Comparison of ENCODE assay signal across 11 cellular contexts in genomic region chr12:1544991-1545700, GRCh38. TPM values are rescaled to one million over a fixed set of nuclear protein-coding genes. Genes with fewer than 3 reads are reported as not detected.
DNase-seq lines count a peak whose midpoint lies in the region; ATAC-seq and TF ChIP-seq lines count a peak whose summit lies in the region.
"Had no signal": no experiment of that assay in that cellular context is flagged by ENCODE, and none has a peak within 500 bp of the region (broad histone marks: within the 10 kb centered on the region; RNA-seq: fewer than 3 reads in every experiment).

No MANE protein-coding gene starts in this region.

- H3K36me3 Mint-ChIP-seq in chondrocyte (ENCODE audit: low read depth) (peaks cover 1% of the 10 kb centered on the region), endothelial cell (ENCODE audit: low read depth, unreplicated experiment) (peaks cover 9% of the 10 kb centered on the region)
- peaks cover 2% of the 10 kb centered on the region for H3K36me3 Mint-ChIP-seq in activated CD8-positive, alpha-beta memory T cell treated with anti-CD3 and anti-CD28 coated beads, Interleukin-2, amount 10 ng/mL, durations not matched to agents 7 days and 5 days

- intact Hi-C loops in head of caudate nucleus (cut with DNase I): no loop called here

- peaks cover 34% of the 10 kb centered on the region for H3K4me1 Mint-ChIP-seq in chondrocyte (ENCODE audit: low read depth)
- H3K4me1 Mint-ChIP-seq in activated CD8-positive, alpha-beta memory T cell treated with anti-CD3 and anti-CD28 coated beads, Interleukin-2, amount 10 ng/mL, durations not matched to agents 7 days and 5 days: no peaks in the 10 kb centered on the region
- H3K4me1 Mint-ChIP-seq in endothelial cell (ENCODE audit: unreplicated experiment): no peaks in the 10 kb centered on the region

- peak; percentile 51 for DNase-seq in GM03348 (ENCODE audit: low spot score)
- peak; percentile 25 for DNase-seq in NCI-H1694 (lab: John Stamatoyannopoulos, UW)
- DNase-seq in chondrocyte (ENCODE audit: low spot score): no peak
- DNase-seq in myocyte (ENCODE audit: low read depth): peak; percentile 17
- DNase-seq in activated CD8-positive, alpha-beta memory T cell treated with anti-CD3 and anti-CD28 coated beads, Interleukin-2, amount 10 ng/mL, durations not matched to agents 7 days and 5 days: no peak
- DNase-seq in endothelial cell (ENCODE audit: low spot score): no peak
- DNase-seq in stimulated activated CD4-positive, alpha-beta T cell treated with anti-CD3 and anti-CD28 coated beads, Interleukin-12 subunit alpha, Interleukin-12 subunit beta, amount 100 ng/mL, for 4 hours: no peak
- no peak for DNase-seq in head of caudate nucleus
- DNase-seq: activated T-cell treated with anti-CD3 and anti-CD28 coated beads, Interleukin-2, amount 50 U/mL, for 1 hour; erythroblast had no signal

- TF ChIP-seq CTCF in chondrocyte (IDR thresholded peaks at IDR 0.05): peak; percentile 70
- TF ChIP-seq CTCF in endothelial cell (IDR thresholded peaks at IDR 0.05; ENCODE audit: unreplicated experiment): no peak

- H3K9me3 Mint-ChIP-seq in chondrocyte (ENCODE audit: low read depth) (peaks cover 3% of the 10 kb centered on the region), endothelial cell (ENCODE audit: unreplicated experiment) (no peaks in the 10 kb centered on the region)
- H3K9me3 Mint-ChIP-seq in activated CD8-positive, alpha-beta memory T cell treated with anti-CD3 and anti-CD28 coated beads, Interleukin-2, amount 10 ng/mL, durations not matched to agents 7 days and 5 days (ENCODE audit: low read depth): no peaks in the 10 kb centered on the region

- CTCF ChIA-PET in activated CD8-positive, alpha-beta memory T cell treated with anti-CD3 and anti-CD28 coated beads, Interleukin-2, amount 10 ng/mL, durations not matched to agents 7 days and 5 days (lab: Charles Lee): interaction anchor here (0.7 to 1.9 kb wide), 5 partner anchors 24 to 427 kb away, joined by 3 to 6 read pairs (median 3); no protein-coding TSS in a partner anchor

- H3K4me3 Mint-ChIP-seq in chondrocyte (ENCODE audit: unreplicated experiment) (no peak overlapping the region), endothelial cell (ENCODE audit: unreplicated experiment) (no peak overlapping the region)
- no peak overlapping the region for H3K4me3 Mint-ChIP-seq in activated CD8-positive, alpha-beta memory T cell treated with anti-CD3 and anti-CD28 coated beads, Interleukin-2, amount 10 ng/mL, durations not matched to agents 7 days and 5 days

- no peak for ATAC-seq in activated CD8-positive, alpha-beta memory T cell treated with anti-CD3 and anti-CD28 coated beads, Interleukin-2, amount 10 ng/mL, durations not matched to agents 7 days and 5 days
- ATAC-seq: Panc1 had no signal

- H3K27ac Mint-ChIP-seq in chondrocyte (ENCODE audit: unreplicated experiment): no peak overlapping the region
- no peak overlapping the region for H3K27ac Mint-ChIP-seq in activated CD8-positive, alpha-beta memory T cell treated with anti-CD3 and anti-CD28 coated beads, Interleukin-2, amount 10 ng/mL, durations not matched to agents 7 days and 5 days
- H3K27ac Mint-ChIP-seq in endothelial cell (ENCODE audit: unreplicated experiment): no peak overlapping the region

- no peaks in the 10 kb centered on the region for H3K27me3 Mint-ChIP-seq in chondrocyte (ENCODE audit: low read depth)
- H3K27me3 Mint-ChIP-seq in activated CD8-positive, alpha-beta memory T cell treated with anti-CD3 and anti-CD28 coated beads, Interleukin-2, amount 10 ng/mL, durations not matched to agents 7 days and 5 days: peaks cover 55% of the 10 kb centered on the region
- peaks cover 6% of the 10 kb centered on the region for H3K27me3 Mint-ChIP-seq in endothelial cell (ENCODE audit: unreplicated experiment)

RNA-seq across cellular contexts. Expression of gene FBXL14, which starts 49.2 kb away (rescaled TPM):
- 6.1 to 6.4 TPM (median 6.3 TPM) in 3 replicates for total RNA-seq in chondrocyte
- 8.1 and 11.0 TPM in 2 replicates for total RNA-seq in myocyte
- 9.1 TPM for polyA plus RNA-seq in myocyte (2012)
- 10 to 100 TPM; 28.2 to 33.4 TPM for total RNA-seq in activated CD8-positive, alpha-beta memory T cell treated with anti-CD3 and anti-CD28 coated beads, Interleukin-2, amount 10 ng/mL, durations not matched to agents 7 days and 5 days
- 14.7 TPM for total RNA-seq in endothelial cell (ENCODE audit: unreplicated experiment)

Comparison
In these comparisons a context has a peak if more than half of its experiments do, and no peak if none do; other contexts are left out.
1. DNase-seq: peak in GM03348 (single experiment), NCI-H1694 (single experiment) and myocyte (single experiment); none in chondrocyte (single experiment), activated CD8-positive, alpha-beta memory T cell treated with anti-CD3 and anti-CD28 coated beads, Interleukin-2, amount 10 ng/mL, durations not matched to agents 7 days and 5 days (single experiment), endothelial cell (single experiment), stimulated activated CD4-positive, alpha-beta T cell treated with anti-CD3 and anti-CD28 coated beads, Interleukin-12 subunit alpha, Interleukin-12 subunit beta, amount 100 ng/mL, for 4 hours (single experiment) and head of caudate nucleus (0 of 42).